1 cellular context compared by ENCODE assay signal in the genomic region with DNA sequence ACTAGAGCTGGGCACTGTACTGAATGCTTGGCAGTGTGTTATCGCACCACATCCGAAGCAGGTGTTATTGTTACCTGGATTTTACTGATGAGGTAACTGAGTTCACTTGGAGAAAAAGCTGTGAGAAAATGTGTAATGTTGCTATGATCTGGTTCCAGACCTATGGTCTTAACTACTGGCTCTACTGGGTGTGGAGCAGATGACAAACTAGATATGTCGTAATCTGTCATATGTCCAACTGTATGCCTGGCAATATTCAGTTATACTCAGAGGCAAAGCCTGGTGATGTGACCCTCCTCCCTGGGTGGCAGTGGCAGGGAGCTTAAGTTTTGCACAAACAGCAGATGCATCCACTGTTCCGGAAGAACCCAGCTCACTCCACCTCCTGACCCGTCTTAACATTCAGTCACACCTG.
TF ChIP-seq lines count a peak whose summit lies in the region.

No MANE protein-coding gene starts in this region.

TF ChIP-seq in HepG2, 621 proteins besides CTCF, POLR2A, EP300 and RAD21 (continued from another document):
- TF ChIP-seq, protein P1, sequence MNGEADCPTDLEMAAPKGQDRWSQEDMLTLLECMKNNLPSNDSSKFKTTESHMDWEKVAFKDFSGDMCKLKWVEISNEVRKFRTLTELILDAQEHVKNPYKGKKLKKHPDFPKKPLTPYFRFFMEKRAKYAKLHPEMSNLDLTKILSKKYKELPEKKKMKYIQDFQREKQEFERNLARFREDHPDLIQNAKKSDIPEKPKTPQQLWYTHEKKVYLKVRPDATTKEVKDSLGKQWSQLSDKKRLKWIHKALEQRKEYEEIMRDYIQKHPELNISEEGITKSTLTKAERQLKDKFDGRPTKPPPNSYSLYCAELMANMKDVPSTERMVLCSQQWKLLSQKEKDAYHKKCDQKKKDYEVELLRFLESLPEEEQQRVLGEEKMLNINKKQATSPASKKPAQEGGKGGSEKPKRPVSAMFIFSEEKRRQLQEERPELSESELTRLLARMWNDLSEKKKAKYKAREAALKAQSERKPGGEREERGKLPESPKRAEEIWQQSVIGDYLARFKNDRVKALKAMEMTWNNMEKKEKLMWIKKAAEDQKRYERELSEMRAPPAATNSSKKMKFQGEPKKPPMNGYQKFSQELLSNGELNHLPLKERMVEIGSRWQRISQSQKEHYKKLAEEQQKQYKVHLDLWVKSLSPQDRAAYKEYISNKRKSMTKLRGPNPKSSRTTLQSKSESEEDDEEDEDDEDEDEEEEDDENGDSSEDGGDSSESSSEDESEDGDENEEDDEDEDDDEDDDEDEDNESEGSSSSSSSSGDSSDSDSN (CRISPR knock-in tag; IDR thresholded peaks at IDR 0.05) = no peak
- TF ChIP-seq CC2D1A (CRISPR knock-in tag; IDR thresholded peaks at IDR 0.05) = no peak
- TF ChIP-seq ATRX (CRISPR knock-in tag; IDR thresholded peaks at IDR 0.05; ENCODE audit: borderline replicate concordance) = no peak
- no peak for TF ChIP-seq U2AF2 (IDR thresholded peaks at IDR 0.05; ENCODE audit: low read depth, low read length)
